In the genomic region with DNA sequence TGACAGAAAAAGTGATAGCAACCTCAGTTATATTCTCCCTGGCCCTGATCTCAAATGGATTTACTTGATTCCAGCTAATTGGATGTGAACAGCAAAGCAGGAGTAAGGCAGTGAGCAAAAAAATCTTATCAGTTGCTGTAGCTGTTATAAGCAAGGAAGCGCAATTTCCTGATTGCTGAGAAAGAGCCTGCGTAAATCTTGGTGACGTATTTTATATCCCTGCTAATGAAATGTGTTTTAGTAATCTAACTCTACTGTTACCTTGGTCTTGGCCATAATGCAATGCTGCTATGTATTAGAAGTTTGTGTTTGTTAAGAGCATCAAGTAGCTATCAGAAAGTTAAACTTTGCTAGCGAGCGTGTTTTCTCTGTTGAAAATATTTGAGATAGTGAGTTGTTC, we compare ENCODE assay signal across 24 cellular contexts.
DNase-seq lines count a peak whose midpoint lies in the region; ATAC-seq and TF ChIP-seq lines count a peak whose summit lies in the region.
"Had no signal": no experiment of that assay in that cellular context is flagged by ENCODE, and none has a peak within 500 bp of the region (broad histone marks: within the 10 kb centered on the region; RNA-seq: fewer than 3 reads in every experiment).

No MANE protein-coding gene starts in this region.

- H3K4me2 ChIP-seq in GM23338: no peak overlapping the region
- H3K4me2 ChIP-seq: A549; BLaER1 treated with 17β-estradiol and CSF1 and Interleukin-3, amounts not matched to agents 10 nM and 100 nM had no signal

- H3K36me3 ChIP-seq in GM23338 (ENCODE audit: insufficient read depth) (0 out of 2 replicates have a peak, but pooled peaks cover 3% of the 10 kb centered on the region), testis (ENCODE audit: low read depth, missing control alignments) (no peaks in the 10 kb centered on the region), esophagus squamous epithelium (no peaks in the 10 kb centered on the region)
- H3K36me3 ChIP-seq: BE2C; BLaER1 treated with 17β-estradiol and CSF1 and Interleukin-3, amounts not matched to agents 10 nM and 100 nM had no signal

- ATAC-seq in GM23338: no peak
- no peak for ATAC-seq in HG03196 (IDR thresholded peaks at IDR 0.05; ENCODE audit: unreplicated experiment)
- ATAC-seq: A549, GM12878, HCT116 had no signal

- 54 to 72% methylated on average over 5 of the region's 5 CpGs for WGBS in testis, 2 donors
- WGBS in esophagus squamous epithelium, 2 donors: 78 to 89% methylated on average over 5 of the region's 5 CpGs

- peaks cover 7% of the 10 kb centered on the region for H3K9me3 Mint-ChIP-seq in GM23338
- peaks cover 3% of the 10 kb centered on the region for H3K9me3 Mint-ChIP-seq in activated CD4-positive, alpha-beta memory T cell treated with anti-CD3 and anti-CD28 coated beads, Interleukin-2, amount 10 ng/mL, durations not matched to agents 7 days and 5 days
- H3K9me3 Mint-ChIP-seq: CD4-positive, alpha-beta T cell had no signal

- DNase-seq in GM23338 (ENCODE audit: low spot score): no peak
- DNase-seq in NCI-H82 treated with DMSO at 0.1 percent for 48 hours (lab: John Stamatoyannopoulos, UW; ENCODE audit: unreplicated experiment): peak; percentile 30
- peak; percentile 32 for DNase-seq in left kidney (ENCODE audit: low read depth, low spot score)
- DNase-seq in testis: peak; percentile 19
- no peak for DNase-seq in esophagus squamous epithelium (lab: John Stamatoyannopoulos, UW)
- DNase-seq in activated CD4-positive, alpha-beta memory T cell treated with anti-CD3 and anti-CD28 coated beads, Interleukin-2, amount 10 ng/mL, durations not matched to agents 7 days and 5 days: no peak
- DNase-seq: 8988T; ACHN; AML-193; BE2C; CD4-positive, alpha-beta T cell; CD8-positive, alpha-beta memory T cell; DMS 273 treated with DMSO at 0.1 percent for 48 hours; DMS79; EL; GDM1; GM23248; H9 had no signal

- H3K9me3 ChIP-seq in testis (no peaks in the 10 kb centered on the region), esophagus squamous epithelium (no peaks in the 10 kb centered on the region)
- H3K9me3 ChIP-seq: A549; BE2C; BLaER1 treated with 17β-estradiol and CSF1 and Interleukin-3, amounts not matched to agents 10 nM and 100 nM had no signal

- POLR2A ChIA-PET in activated CD4-positive, alpha-beta memory T cell treated with anti-CD3 and anti-CD28 coated beads, Interleukin-2, amount 10 ng/mL, durations not matched to agents 7 days and 5 days (lab: Charles Lee): no interaction called here

- no peak overlapping the region for H3K4me3 Mint-ChIP-seq in GM23338
- no peak overlapping the region for H3K4me3 Mint-ChIP-seq in activated CD4-positive, alpha-beta memory T cell treated with anti-CD3 and anti-CD28 coated beads, Interleukin-2, amount 10 ng/mL, durations not matched to agents 7 days and 5 days
- H3K4me3 Mint-ChIP-seq: CD14-positive monocyte; CD4-positive, alpha-beta T cell; CD8-positive, alpha-beta memory T cell; H9 had no signal

- no peaks in the 10 kb centered on the region for H4K20me1 ChIP-seq in GM23338 (replicated peaks; ENCODE audit: insufficient read depth)
- H4K20me1 ChIP-seq: BLaER1 treated with 17β-estradiol and CSF1 and Interleukin-3, amounts not matched to agents 10 nM and 100 nM had no signal

- peak overlapping the region; percentile 8; the same call in 1 of the 2 replicates for H2AFZ ChIP-seq in GM23338
- H2AFZ ChIP-seq: GM23248 had no signal

- H3K4me1 ChIP-seq in GM23338 (ENCODE audit: insufficient read depth) (no peaks in the 10 kb centered on the region), testis (peaks cover 4% of the 10 kb centered on the region), esophagus squamous epithelium (no peaks in the 10 kb centered on the region)
- H3K4me1 ChIP-seq: A549; BE2C; BLaER1 treated with 17β-estradiol and CSF1 and Interleukin-3, amounts not matched to agents 10 nM and 100 nM had no signal

- H3K79me2 ChIP-seq in GM23338 (replicated peaks; ENCODE audit: insufficient read depth): no peaks in the 10 kb centered on the region

- no peaks in the 10 kb centered on the region for H3F3A ChIP-seq in GM23338 (replicated peaks; ENCODE audit: low read depth)

- H3K27ac ChIP-seq in GM23338 (ENCODE audit: low read depth): no peak overlapping the region
- H3K27ac ChIP-seq in testis: peak overlapping the region; percentile 11 to 69
- no peak overlapping the region for H3K27ac ChIP-seq in esophagus squamous epithelium
- H3K27ac ChIP-seq: A549; BLaER1 treated with 17β-estradiol and CSF1 and Interleukin-3, amounts not matched to agents 10 nM and 100 nM; GM23248 had no signal

- H3K9me2 ChIP-seq in GM23338 (ENCODE audit: insufficient read depth): no peaks in the 10 kb centered on the region; the same call in 1 of the 2 replicates

- H3K36me3 Mint-ChIP-seq in GM23338 (ENCODE audit: low read depth): peaks cover 4% of the 10 kb centered on the region
- no peaks in the 10 kb centered on the region for H3K36me3 Mint-ChIP-seq in activated CD4-positive, alpha-beta memory T cell treated with anti-CD3 and anti-CD28 coated beads, Interleukin-2, amount 10 ng/mL, durations not matched to agents 7 days and 5 days (ENCODE audit: low read depth)
- H3K36me3 Mint-ChIP-seq: CD14-positive monocyte; CD8-positive, alpha-beta memory T cell had no signal

- TF ChIP-seq CTCF in GM23338 (conservative IDR thresholded peaks at IDR 0.05; ENCODE audit: low read depth in 2 of 2) (no peak), testis (IDR thresholded peaks at IDR 0.05) (no peak), esophagus squamous epithelium (IDR thresholded peaks at IDR 0.05) (no peak)

- no peaks in the 10 kb centered on the region for H3K4me1 Mint-ChIP-seq in GM23338
- H3K4me1 Mint-ChIP-seq in activated CD4-positive, alpha-beta memory T cell treated with anti-CD3 and anti-CD28 coated beads, Interleukin-2, amount 10 ng/mL, durations not matched to agents 7 days and 5 days: no peaks in the 10 kb centered on the region
- H3K4me1 Mint-ChIP-seq: CD14-positive monocyte; CD8-positive, alpha-beta memory T cell had no signal

- TF ChIP-seq POLR2A in testis (IDR thresholded peaks at IDR 0.05) (no peak), esophagus squamous epithelium (IDR thresholded peaks at IDR 0.05) (no peak)

- CTCF ChIA-PET in activated CD4-positive, alpha-beta memory T cell treated with anti-CD3 and anti-CD28 coated beads, Interleukin-2, amount 10 ng/mL, durations not matched to agents 7 days and 5 days (lab: Charles Lee): no interaction called here

- H3K4me3 ChIP-seq in GM23338: no peak overlapping the region
- no peak overlapping the region for H3K4me3 ChIP-seq in testis
- H3K4me3 ChIP-seq in esophagus squamous epithelium: no peak overlapping the region
- H3K4me3 ChIP-seq: A549; BLaER1 treated with 17β-estradiol and CSF1 and Interleukin-3, amounts not matched to agents 10 nM and 100 nM; GM12878; GM23248 had no signal

- H3K27me3 Mint-ChIP-seq in GM23338 (ENCODE audit: insufficient read depth, low read depth, poor library complexity): no peaks in the 10 kb centered on the region
- no peaks in the 10 kb centered on the region for H3K27me3 Mint-ChIP-seq in activated CD4-positive, alpha-beta memory T cell treated with anti-CD3 and anti-CD28 coated beads, Interleukin-2, amount 10 ng/mL, durations not matched to agents 7 days and 5 days
- H3K27me3 Mint-ChIP-seq: CD4-positive, alpha-beta T cell; CD8-positive, alpha-beta memory T cell had no signal

- intact Hi-C loops in testis (cut with DNase I; ENCODE audit: low total_unique reads) (no loop called here), esophagus squamous epithelium (cut with DNase I) (no loop called here)

- H3K27ac Mint-ChIP-seq in GM23338: no peak overlapping the region
- H3K27ac Mint-ChIP-seq in activated CD4-positive, alpha-beta memory T cell treated with anti-CD3 and anti-CD28 coated beads, Interleukin-2, amount 10 ng/mL, durations not matched to agents 7 days and 5 days: no peak overlapping the region
- H3K27ac Mint-ChIP-seq: CD14-positive monocyte; CD4-positive, alpha-beta T cell; CD8-positive, alpha-beta memory T cell had no signal

- no peaks in the 10 kb centered on the region for H3K27me3 ChIP-seq in GM23338 (ENCODE audit: insufficient read depth)
- H3K27me3 ChIP-seq in testis: no peaks in the 10 kb centered on the region
- no peaks in the 10 kb centered on the region for H3K27me3 ChIP-seq in esophagus squamous epithelium
- H3K27me3 ChIP-seq: BE2C; BLaER1 treated with 17β-estradiol and CSF1 and Interleukin-3, amounts not matched to agents 10 nM and 100 nM had no signal

TF ChIP-seq in GM23338, 12 proteins besides CTCF, POLR2A, EP300 and RAD21 (continues in another document):
- TF ChIP-seq STAT1 (IDR thresholded peaks at IDR 0.05; ENCODE audit: unreplicated experiment): no peak
- TF ChIP-seq EZH2phosphoT487 (IDR thresholded peaks at IDR 0.05; ENCODE audit: unreplicated experiment): no peak
- TF ChIP-seq, protein P1, sequence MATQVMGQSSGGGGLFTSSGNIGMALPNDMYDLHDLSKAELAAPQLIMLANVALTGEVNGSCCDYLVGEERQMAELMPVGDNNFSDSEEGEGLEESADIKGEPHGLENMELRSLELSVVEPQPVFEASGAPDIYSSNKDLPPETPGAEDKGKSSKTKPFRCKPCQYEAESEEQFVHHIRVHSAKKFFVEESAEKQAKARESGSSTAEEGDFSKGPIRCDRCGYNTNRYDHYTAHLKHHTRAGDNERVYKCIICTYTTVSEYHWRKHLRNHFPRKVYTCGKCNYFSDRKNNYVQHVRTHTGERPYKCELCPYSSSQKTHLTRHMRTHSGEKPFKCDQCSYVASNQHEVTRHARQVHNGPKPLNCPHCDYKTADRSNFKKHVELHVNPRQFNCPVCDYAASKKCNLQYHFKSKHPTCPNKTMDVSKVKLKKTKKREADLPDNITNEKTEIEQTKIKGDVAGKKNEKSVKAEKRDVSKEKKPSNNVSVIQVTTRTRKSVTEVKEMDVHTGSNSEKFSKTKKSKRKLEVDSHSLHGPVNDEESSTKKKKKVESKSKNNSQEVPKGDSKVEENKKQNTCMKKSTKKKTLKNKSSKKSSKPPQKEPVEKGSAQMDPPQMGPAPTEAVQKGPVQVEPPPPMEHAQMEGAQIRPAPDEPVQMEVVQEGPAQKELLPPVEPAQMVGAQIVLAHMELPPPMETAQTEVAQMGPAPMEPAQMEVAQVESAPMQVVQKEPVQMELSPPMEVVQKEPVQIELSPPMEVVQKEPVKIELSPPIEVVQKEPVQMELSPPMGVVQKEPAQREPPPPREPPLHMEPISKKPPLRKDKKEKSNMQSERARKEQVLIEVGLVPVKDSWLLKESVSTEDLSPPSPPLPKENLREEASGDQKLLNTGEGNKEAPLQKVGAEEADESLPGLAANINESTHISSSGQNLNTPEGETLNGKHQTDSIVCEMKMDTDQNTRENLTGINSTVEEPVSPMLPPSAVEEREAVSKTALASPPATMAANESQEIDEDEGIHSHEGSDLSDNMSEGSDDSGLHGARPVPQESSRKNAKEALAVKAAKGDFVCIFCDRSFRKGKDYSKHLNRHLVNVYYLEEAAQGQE (IDR thresholded peaks at IDR 0.05; ENCODE audit: unreplicated experiment): no peak
- TF ChIP-seq JUNB (IDR thresholded peaks at IDR 0.05; ENCODE audit: unreplicated experiment): no peak
- TF ChIP-seq ZNF331 (CRISPR knock-in tag; IDR thresholded peaks at IDR 0.05; ENCODE audit: low read depth): no peak
- TF ChIP-seq EZH2 (IDR thresholded peaks at IDR 0.05; ENCODE audit: low read depth, unreplicated experiment): no peak
- no peak for TF ChIP-seq POLR2AphosphoS5 (IDR thresholded peaks at IDR 0.05; ENCODE audit: low read depth)
- no peak for TF ChIP-seq CREB1 (CRISPR knock-in tag; IDR thresholded peaks at IDR 0.05; ENCODE audit: low read depth)

Comparison
In these comparisons a context has a peak if more than half of its experiments do, and no peak if none do; other contexts are left out.
1. DNase-seq: peak in NCI-H82 treated with DMSO at 0.1 percent for 48 hours (single experiment), left kidney (single experiment) and testis (single experiment); none in GM23338 (single experiment), esophagus squamous epithelium (single experiment) and activated CD4-positive, alpha-beta memory T cell treated with anti-CD3 and anti-CD28 coated beads, Interleukin-2, amount 10 ng/mL, durations not matched to agents 7 days and 5 days (single experiment).
2. H3K27ac ChIP-seq: peak in testis (2 of 2); none in GM23338 (single experiment) and esophagus squamous epithelium (0 of 4).